Comparison of ENCODE assay signal across 9 cellular contexts in genomic region chr2:241354668-241355658, GRCh38. TPM values are rescaled to one million over a fixed set of nuclear protein-coding genes. Genes with fewer than 3 reads are reported as not detected.
DNase-seq lines count a peak whose midpoint lies in the region; ATAC-seq, FAIRE-seq and TF ChIP-seq lines count a peak whose summit lies in the region.
"Had no signal": no experiment of that assay in that cellular context is flagged by ENCODE, and none has a peak within 500 bp of the region (broad histone marks: within the 10 kb centered on the region; RNA-seq: fewer than 3 reads in every experiment).

No MANE protein-coding gene starts in this region.

- POLR2A ChIA-PET in GM12878 (lab: Charles Lee) = no interaction called here

- no peaks in the 10 kb centered on the region for H4K20me1 ChIP-seq in GM12878 (ENCODE audit: control insufficient read depth, insufficient read depth)

- peak; percentile 56 for ATAC-seq in GM12878
- ATAC-seq in HG03025 (IDR thresholded peaks at IDR 0.05; ENCODE audit: low FRiP score, unreplicated experiment) = no peak
- ATAC-seq in HG03135 (IDR thresholded peaks at IDR 0.05; ENCODE audit: unreplicated experiment) = no peak

- no TSS peak for BruUV-seq in GM12878 (replicated peaks; lab: Mats Ljungman, UMichigan)

- TF ChIP-seq RAD21 in GM12878 (IDR thresholded peaks at IDR 0.05; ENCODE audit: insufficient read depth, low read depth, low read length) = no peak

- H3K4me1 ChIP-seq in GM12878 (ENCODE audit: control insufficient read depth, insufficient read depth, low read length) (peaks cover 10% of the 10 kb centered on the region), iPS-18a (ENCODE audit: control insufficient read depth, low read depth, low read length) (peaks cover 15% of the 10 kb centered on the region), small intestine (ENCODE audit: control insufficient read depth in 2 of 2, insufficient read depth in 1 of 2, low read depth in 1 of 2, low read length in 1 of 2) (peaks cover 3 to 9% of the 10 kb centered on the region in 2 donors)

- H3K27ac ChIP-seq in GM12878 (ENCODE audit: control insufficient read depth, insufficient read depth) (no peak overlapping the region), iPS-18a (ENCODE audit: low read length) (peak overlapping the region; percentile 46), small intestine (ENCODE audit: low read depth in 1 of 2, low read length in 1 of 2) (peak overlapping the region; percentile 72 to 82)

- H3K27me3 ChIP-seq in GM12878 (replicated peaks in 1 of 2; ENCODE audit: control insufficient read depth in 2 of 2, insufficient read depth in 2 of 2, low read length in 1 of 2) = no peaks in the 10 kb centered on the region
- no peaks in the 10 kb centered on the region for H3K27me3 ChIP-seq in iPS-18a (ENCODE audit: control insufficient read depth, insufficient read depth, low read length)
- H3K27me3 ChIP-seq in small intestine (ENCODE audit: control insufficient read depth in 2 of 2, insufficient read depth in 2 of 2, low read length in 2 of 2) = no peaks in the 10 kb centered on the region

- no peak overlapping the region for H3K9ac ChIP-seq in GM12878 (ENCODE audit: control insufficient read depth, insufficient read depth, low read length)
- peak overlapping the region; percentile 37 for H3K9ac ChIP-seq in iPS-18a (ENCODE audit: low read length)

- WGBS in GM12878 (ENCODE audit: insufficient coverage, insufficient replicate concordance, low lambda C conversion rate, missing lambda C conversion rate) = 65% methylated on average over 27 of the region's 40 CpGs
- 13 to 32% (median 27%) methylated on average over 28 to 40 of the region's 40 CpGs for WGBS in small intestine, 3 donors

- H3K9me3 ChIP-seq in GM12878 (replicated peaks; ENCODE audit: control insufficient read depth, insufficient read depth, low read length) (no peaks in the 10 kb centered on the region), iPS-18a (ENCODE audit: control insufficient read depth, low read depth, low read length) (no peaks in the 10 kb centered on the region), small intestine (ENCODE audit: control insufficient read depth, low read depth) (no peaks in the 10 kb centered on the region)

- TF ChIP-seq CTCF in GM12864 (IDR thresholded peaks at IDR 0.05; ENCODE audit: low read depth, low read length, missing control alignments) (no peak), GM12878 (IDR thresholded peaks at IDR 0.05 in 2 of 3, conservative IDR thresholded peaks at IDR 0.05 in 1 of 3; ENCODE audit: control insufficient read depth in 2 of 3, extremely low read depth in 1 of 3, insufficient read depth in 1 of 3, low read depth in 3 of 3, low read length in 3 of 3) (no peak)

- H3K4me3 ChIP-seq in GM12864 (ENCODE audit: low read depth, low read length) = 0 out of 2 replicates have a peak overlapping the region, but pooled peaks have one; percentile 9
- no peak overlapping the region for H3K4me3 ChIP-seq in GM12878
- H3K4me3 ChIP-seq in iPS-18a (ENCODE audit: low read length) = peak overlapping the region; percentile 59
- peak overlapping the region in 1 of 2 donors; percentile 0 for H3K4me3 ChIP-seq in small intestine (ENCODE audit: low read depth in 1 of 2, low read length in 2 of 2)

- in situ Hi-C loops in GM12878 (cut with MboI) = loop anchor here (5.0 kb wide), 1 partner anchor 522 kb away; no protein-coding TSS in a partner anchor

- H2AFZ ChIP-seq in GM12878 (ENCODE audit: control insufficient read depth, low read depth, low read length) = no peak overlapping the region

- RAD21 ChIA-PET in GM12878 (lab: Charles Lee; ENCODE audit: unreplicated experiment) = no interaction called here

- H3K36me3 ChIP-seq in GM12878 (ENCODE audit: control insufficient read depth in 2 of 2, insufficient read depth in 2 of 2, low read length in 1 of 2) (peaks cover 12 to 27% of the 10 kb centered on the region in 2 experiments), iPS-18a (ENCODE audit: control insufficient read depth, low read depth, low read length) (peaks cover 46% of the 10 kb centered on the region), small intestine (ENCODE audit: control insufficient read depth in 2 of 2, insufficient read depth in 2 of 2, low read length in 2 of 2) (peaks cover 4% of the 10 kb centered on the region in 2 donors)

- no peak for DNase-seq in GM12864 (ENCODE audit: low read depth)
- DNase-seq in LoVo (ENCODE audit: low spot score) = peak; percentile 76
- DNase-seq in T1000 (lab: John Stamatoyannopoulos, UW) = peak; percentile 64
- DNase-seq in GM12878 (ENCODE audit: low read depth, low spot score) = no peak
- peak; percentile 88 for DNase-seq in small intestine

- CTCF ChIA-PET in GM12878 (lab: Yijun Ruan, JAX) = interaction anchor here (1.2 kb wide), 1 partner anchor 88 kb away, joined by 3 read pairs; no protein-coding TSS in a partner anchor

- TF ChIP-seq POLR2A in GM12878 (IDR thresholded peaks at IDR 0.05; ENCODE audit: low read depth, low read length) = 0 out of 2 replicates have a peak, but pooled peaks have one; percentile 24

- H3K4me2 ChIP-seq in GM12878 (ENCODE audit: control insufficient read depth, insufficient read depth) = no peak overlapping the region

- intact Hi-C loops in GM12878 (cut with micrococcal nuclease; ENCODE audit: unreplicated experiment) = loop anchor here (5.0 to 10.0 kb wide), 3 partner anchors 152 to 527 kb away; partner anchors contain the start of gene STK25

- FAIRE-seq in GM12878 (lab: Jason Lieb, UNC) = no peak
- no peak for FAIRE-seq in small intestine (lab: Jason Lieb, UNC)
- FAIRE-seq: islet of Langerhans had no signal

- peaks cover 39% of the 10 kb centered on the region for H3K79me2 ChIP-seq in GM12878 (ENCODE audit: control insufficient read depth, insufficient read depth, low read length)

- SMC1A ChIA-PET in GM12878 (lab: Charles Lee; ENCODE audit: uncharacterized antibody, unreplicated experiment) = no interaction called here

- TF ChIP-seq EP300 in GM12878 (IDR thresholded peaks at IDR 0.05; ENCODE audit: borderline replicate concordance in 1 of 2, control insufficient read depth in 1 of 2, low read depth in 2 of 2, low read length in 2 of 2) = no peak

TF ChIP-seq in GM12878, 131 proteins besides CTCF, POLR2A, EP300 and RAD21 (continues in another document):
- TF ChIP-seq CBX3 (IDR thresholded peaks at IDR 0.05; ENCODE audit: borderline replicate concordance, low read depth) = no peak

RNA-seq across cellular contexts. Expression of gene FARP2, which starts 1.1 kb away (rescaled TPM):
- total RNA-seq in GM12878 (2013; cell fraction: nucleolus; rRNA removed) = 108 TPM in 2 replicates
- total RNA-seq in GM12878 (2014; rRNA removed) (36.0 and 45.0 TPM in 2 replicates), GM12878 (2014; rRNA removed; fragmentation: Illumina TruSeq; extraction: Trizol) (32.7 and 36.8 TPM in 2 replicates), GM12878 (2021) (62.6 and 67.5 TPM in 2 replicates)
- polyA plus RNA-seq in GM12878 (2011; ENCODE audit: low read depth) = 22.3 TPM
- polyA plus RNA-seq in GM12878 (2011; rRNA removed) (47.1 and 51.8 TPM in 2 replicates), GM12878 (2014; fragmentation: Illumina TruSeq; extraction: Trizol) (36.8 and 47.7 TPM in 2 replicates), GM12878 (2014; fragmentation: Nextera tagmentation; extraction: Ambion mirVana) (1 to 10 TPM; 5.5 to 5.6 TPM), GM12878 (2014; rRNA removed) (31.2 and 35.1 TPM in 2 replicates), GM12878 (2016; fragmentation: Nextera tagmentation; extraction: Ambion mirVana) (10 to 100 TPM; 50.6 to 54.4 TPM), small intestine (10 to 100 TPM; 25.7 to 60.6 (median 38.9) TPM)
- polyA plus RNA-seq in GM12878 (2011; cell fraction: cytosol; rRNA removed) = 30.7 and 31.1 TPM in 2 replicates
- 37.9 and 44.2 TPM in 2 replicates for polyA plus RNA-seq in GM12878 (2011; cell fraction: nucleus; rRNA removed)
- polyA plus RNA-seq in GM12878 (2012) = 15.6 and 22.4 TPM in 2 replicates
- 61.9 and 69.6 TPM in 2 replicates for polyA minus RNA-seq in GM12878 (2011; rRNA and poly(A)+ RNA removed)
- polyA minus RNA-seq in GM12878 (2011; cell fraction: cytosol; rRNA and poly(A)+ RNA removed) = 24.6 and 24.9 TPM in 2 replicates
- 20.8 and 29.6 TPM in 2 replicates for polyA minus RNA-seq in GM12878 (2011; cell fraction: nucleus; rRNA and poly(A)+ RNA removed)

RNA-seq across cellular contexts. Expression of gene SEPTIN2, which starts 39.2 kb away (rescaled TPM):
- 581 and 595 TPM in 2 replicates for total RNA-seq in GM12878 (2013; cell fraction: nucleolus; rRNA removed)
- 228 and 270 TPM in 2 replicates for total RNA-seq in GM12878 (2014; rRNA removed)
- 248 and 251 TPM in 2 replicates for total RNA-seq in GM12878 (2014; rRNA removed; fragmentation: Illumina TruSeq; extraction: Trizol)
- 222 and 244 TPM in 2 replicates for total RNA-seq in GM12878 (2021)
- polyA plus RNA-seq in GM12878 (2011; ENCODE audit: low read depth) = 164 TPM
- polyA plus RNA-seq in GM12878 (2011; rRNA removed) = 474 and 566 TPM in 2 replicates
- polyA plus RNA-seq in GM12878 (2011; cell fraction: cytosol; rRNA removed) = 143 and 155 TPM in 2 replicates
- polyA plus RNA-seq in GM12878 (2011; cell fraction: nucleus; rRNA removed) = 289 and 340 TPM in 2 replicates
- polyA plus RNA-seq in GM12878 (2012) = 194 and 223 TPM in 2 replicates
- 354 and 392 TPM in 2 replicates for polyA plus RNA-seq in GM12878 (2014; fragmentation: Illumina TruSeq; extraction: Trizol)
- 100 to 1,000 TPM; 169 to 174 TPM for polyA plus RNA-seq in GM12878 (2014; fragmentation: Nextera tagmentation; extraction: Ambion mirVana)
- polyA plus RNA-seq in GM12878 (2014; rRNA removed) = 232 and 290 TPM in 2 replicates
- polyA plus RNA-seq in GM12878 (2016; fragmentation: Nextera tagmentation; extraction: Ambion mirVana) = 100 to 1,000 TPM; 315 to 334 TPM
- polyA minus RNA-seq in GM12878 (2011; rRNA and poly(A)+ RNA removed) = 174 and 362 TPM in 2 replicates
- 88.3 and 99.6 TPM in 2 replicates for polyA minus RNA-seq in GM12878 (2011; cell fraction: cytosol; rRNA and poly(A)+ RNA removed)
- 110 and 165 TPM in 2 replicates for polyA minus RNA-seq in GM12878 (2011; cell fraction: nucleus; rRNA and poly(A)+ RNA removed)
- polyA plus RNA-seq in small intestine = 100 to 1,000 TPM; 112 to 171 (median 125) TPM

RNA-seq across cellular contexts. Expression of gene HDLBP, which starts 39.5 kb away (rescaled TPM):
- 398 and 445 TPM in 2 replicates for total RNA-seq in GM12878 (2013; cell fraction: nucleolus; rRNA removed)
- total RNA-seq in GM12878 (2014; rRNA removed) = 275 and 279 TPM in 2 replicates
- total RNA-seq in GM12878 (2014; rRNA removed; fragmentation: Illumina TruSeq; extraction: Trizol) = 233 and 234 TPM in 2 replicates
- 344 and 348 TPM in 2 replicates for total RNA-seq in GM12878 (2021)
- polyA plus RNA-seq in GM12878 (2011; ENCODE audit: low read depth) = 172 TPM
- polyA plus RNA-seq in GM12878 (2011; rRNA removed) = 88.3 and 135 TPM in 2 replicates
- 161 and 182 TPM in 2 replicates for polyA plus RNA-seq in GM12878 (2011; cell fraction: cytosol; rRNA removed)
- 336 and 338 TPM in 2 replicates for polyA plus RNA-seq in GM12878 (2011; cell fraction: nucleus; rRNA removed)
- 264 and 294 TPM in 2 replicates for polyA plus RNA-seq in GM12878 (2012)
- 306 and 383 TPM in 2 replicates for polyA plus RNA-seq in GM12878 (2014; fragmentation: Illumina TruSeq; extraction: Trizol)
- 10 to 100 TPM; 19.5 to 56.8 TPM for polyA plus RNA-seq in GM12878 (2014; fragmentation: Nextera tagmentation; extraction: Ambion mirVana)
- 166 and 180 TPM in 2 replicates for polyA plus RNA-seq in GM12878 (2014; rRNA removed)
- 100 to 1,000 TPM; 264 to 273 TPM for polyA plus RNA-seq in GM12878 (2016; fragmentation: Nextera tagmentation; extraction: Ambion mirVana)
- 236 and 259 TPM in 2 replicates for polyA minus RNA-seq in GM12878 (2011; rRNA and poly(A)+ RNA removed)
- polyA minus RNA-seq in GM12878 (2011; cell fraction: cytosol; rRNA and poly(A)+ RNA removed) = 110 and 125 TPM in 2 replicates
- 148 and 204 TPM in 2 replicates for polyA minus RNA-seq in GM12878 (2011; cell fraction: nucleus; rRNA and poly(A)+ RNA removed)
- 100 to 1,000 TPM; 136 to 193 (median 150) TPM for polyA plus RNA-seq in small intestine

Comparison
In these comparisons a context has a peak if more than half of its experiments do, and no peak if none do; other contexts are left out.
1. DNase-seq: peak in LoVo (single experiment), T1000 (single experiment) and small intestine (single experiment); none in GM12864 (single experiment) and GM12878 (single experiment).